ENCODE assay signal across 1 cellular context in the genomic region with DNA sequence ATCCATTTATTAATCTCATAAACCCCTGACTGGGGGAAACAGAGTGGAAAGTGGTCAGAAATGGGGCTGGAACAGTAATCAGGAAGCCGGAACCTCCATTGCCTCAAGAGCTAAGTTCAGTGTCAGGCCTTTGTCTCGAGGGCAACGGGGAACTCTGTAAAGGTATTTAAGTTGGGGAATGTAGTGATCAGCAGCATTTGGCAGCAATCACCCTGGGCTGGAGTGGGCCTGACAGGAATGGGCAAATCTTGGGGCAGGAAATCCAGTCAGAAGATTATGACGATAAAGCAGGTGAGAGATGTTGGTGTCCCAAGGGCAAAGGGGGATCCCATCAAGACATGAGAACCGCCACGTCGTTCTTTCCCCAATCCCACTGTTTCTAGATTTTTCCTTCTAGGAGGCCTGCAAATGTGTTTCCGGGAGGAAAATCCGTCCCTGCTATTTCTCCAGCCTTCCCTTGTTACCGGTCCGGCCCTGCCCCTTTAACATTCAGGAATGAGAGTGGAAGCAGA.
TF ChIP-seq lines count a peak whose summit lies in the region.

No MANE protein-coding gene starts in this region.

TF ChIP-seq in liver, 16 proteins besides CTCF, POLR2A, EP300 and RAD21 (continued from another document):
- TF ChIP-seq, protein P1, sequence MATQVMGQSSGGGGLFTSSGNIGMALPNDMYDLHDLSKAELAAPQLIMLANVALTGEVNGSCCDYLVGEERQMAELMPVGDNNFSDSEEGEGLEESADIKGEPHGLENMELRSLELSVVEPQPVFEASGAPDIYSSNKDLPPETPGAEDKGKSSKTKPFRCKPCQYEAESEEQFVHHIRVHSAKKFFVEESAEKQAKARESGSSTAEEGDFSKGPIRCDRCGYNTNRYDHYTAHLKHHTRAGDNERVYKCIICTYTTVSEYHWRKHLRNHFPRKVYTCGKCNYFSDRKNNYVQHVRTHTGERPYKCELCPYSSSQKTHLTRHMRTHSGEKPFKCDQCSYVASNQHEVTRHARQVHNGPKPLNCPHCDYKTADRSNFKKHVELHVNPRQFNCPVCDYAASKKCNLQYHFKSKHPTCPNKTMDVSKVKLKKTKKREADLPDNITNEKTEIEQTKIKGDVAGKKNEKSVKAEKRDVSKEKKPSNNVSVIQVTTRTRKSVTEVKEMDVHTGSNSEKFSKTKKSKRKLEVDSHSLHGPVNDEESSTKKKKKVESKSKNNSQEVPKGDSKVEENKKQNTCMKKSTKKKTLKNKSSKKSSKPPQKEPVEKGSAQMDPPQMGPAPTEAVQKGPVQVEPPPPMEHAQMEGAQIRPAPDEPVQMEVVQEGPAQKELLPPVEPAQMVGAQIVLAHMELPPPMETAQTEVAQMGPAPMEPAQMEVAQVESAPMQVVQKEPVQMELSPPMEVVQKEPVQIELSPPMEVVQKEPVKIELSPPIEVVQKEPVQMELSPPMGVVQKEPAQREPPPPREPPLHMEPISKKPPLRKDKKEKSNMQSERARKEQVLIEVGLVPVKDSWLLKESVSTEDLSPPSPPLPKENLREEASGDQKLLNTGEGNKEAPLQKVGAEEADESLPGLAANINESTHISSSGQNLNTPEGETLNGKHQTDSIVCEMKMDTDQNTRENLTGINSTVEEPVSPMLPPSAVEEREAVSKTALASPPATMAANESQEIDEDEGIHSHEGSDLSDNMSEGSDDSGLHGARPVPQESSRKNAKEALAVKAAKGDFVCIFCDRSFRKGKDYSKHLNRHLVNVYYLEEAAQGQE (IDR thresholded peaks at IDR 0.05), result no peak
- TF ChIP-seq TAF1 (conservative IDR thresholded peaks at IDR 0.05) (no peak), FOXA1 (IDR thresholded peaks at IDR 0.05) (no peak), HNF4G (IDR thresholded peaks at IDR 0.05) (no peak), JUND (IDR thresholded peaks at IDR 0.05) (no peak), YY1 (IDR thresholded peaks at IDR 0.05) (no peak), NR2F2 (IDR thresholded peaks at IDR 0.05) (no peak)
